ENCODE assay signal across 8 cellular contexts in genomic region chr17:74454197-74455024, GRCh38. TPM values are rescaled to one million over a fixed set of nuclear protein-coding genes. Genes with fewer than 3 reads are reported as not detected.
A peak's percentile ranks its signal among the peaks of the same experiment; 100 is the strongest.
DNase-seq lines count a peak whose midpoint lies in the region; ATAC-seq and TF ChIP-seq lines count a peak whose summit lies in the region.

No MANE protein-coding gene starts in this region.

- no peaks in the 10 kb centered on the region for H3K27me3 ChIP-seq in CD8-positive, alpha-beta memory T cell (ENCODE audit: insufficient read depth, low read length, poor library complexity, severe bottlenecking)
- peaks cover 3% of the 10 kb centered on the region for H3K27me3 ChIP-seq in effector memory CD4-positive, alpha-beta T cell (replicated peaks; ENCODE audit: control insufficient read depth, insufficient read depth, low read length, poor library complexity, severe bottlenecking)
- H3K27me3 ChIP-seq in mesendoderm (ENCODE audit: insufficient read depth, low read length, poor library complexity) (peaks cover 5% of the 10 kb centered on the region), testis (no peaks in the 10 kb centered on the region)

- WGBS in mesendoderm (ENCODE audit: extremely low coverage, insufficient coverage, low lambda C conversion rate), result no CpG with 5 or more reads among the region's 40 CpGs
- 12 to 30% methylated on average over 2 to 24 of the region's 40 CpGs for WGBS in testis, 2 donors

- peaks cover 35 to 63% (median 38%) of the 10 kb centered on the region in 3 donors for H3K4me1 Mint-ChIP-seq in CD8-positive, alpha-beta memory T cell

- no peak overlapping the region for H2AK5ac ChIP-seq in mesendoderm (ENCODE audit: low read length)

- no peak overlapping the region for H4K5ac ChIP-seq in mesendoderm (ENCODE audit: low read length)

- peaks cover 0 to 10% of the 10 kb centered on the region in 2 donors for H3K27me3 Mint-ChIP-seq in CD8-positive, alpha-beta memory T cell

- H3K9me3 Mint-ChIP-seq in CD8-positive, alpha-beta memory T cell, result no peaks in the 10 kb centered on the region

- peak overlapping the region; percentile 81 for H3K56ac ChIP-seq in mesendoderm (ENCODE audit: low read length)

- H3K27ac ChIP-seq in CD8-positive, alpha-beta memory T cell (ENCODE audit: low read depth, low read length), result peak overlapping the region; percentile 38
- H3K27ac ChIP-seq in effector memory CD4-positive, alpha-beta T cell (ENCODE audit: insufficient read depth, low read length, poor library complexity, severe bottlenecking), result no peak overlapping the region
- H3K27ac ChIP-seq in mesendoderm (ENCODE audit: low read depth, low read length), result no peak overlapping the region
- H3K27ac ChIP-seq in testis, result peak overlapping the region; percentile 84 to 89

- no peak overlapping the region for H2BK120ac ChIP-seq in mesendoderm (ENCODE audit: low read depth, low read length)

- H2BK5ac ChIP-seq in mesendoderm (ENCODE audit: low read length), result no peak overlapping the region

- no peak overlapping the region for H4K8ac ChIP-seq in mesendoderm (ENCODE audit: low read depth, low read length)

- H3K79me1 ChIP-seq in mesendoderm (ENCODE audit: low read length), result no peaks in the 10 kb centered on the region

- H3K9me3 ChIP-seq in CD8-positive, alpha-beta memory T cell (ENCODE audit: low read length), result no peaks in the 10 kb centered on the region
- H3K9me3 ChIP-seq in effector memory CD4-positive, alpha-beta T cell (ENCODE audit: control insufficient read depth, low read length), result no peaks in the 10 kb centered on the region
- H3K9me3 ChIP-seq in testis, result no peaks in the 10 kb centered on the region

- CTCF ChIA-PET in CD8-positive, alpha-beta memory T cell (lab: Charles Lee), result interaction anchor here (0.5 to 10.9 kb wide), 13 partner anchors 10 to 320 kb away, joined by 3 to 88 read pairs (median 5); no protein-coding TSS in a partner anchor

- peak overlapping the region; percentile 81 for H3K9ac ChIP-seq in mesendoderm (ENCODE audit: low read length)

- peak in 2 of 3 experiments; percentile 7 to 19 for TF ChIP-seq CTCF in testis (IDR thresholded peaks at IDR 0.05)

- H3K4me2 ChIP-seq in mesendoderm (ENCODE audit: low read length), result peak overlapping the region; percentile 86

- H3K4me1 ChIP-seq in CD8-positive, alpha-beta memory T cell (ENCODE audit: insufficient read depth, low read length), result peaks cover 26% of the 10 kb centered on the region
- H3K4me1 ChIP-seq in effector memory CD4-positive, alpha-beta T cell (ENCODE audit: control insufficient read depth, insufficient read depth, low read length, poor library complexity, severe bottlenecking), result peaks cover 32% of the 10 kb centered on the region
- peaks cover 7% of the 10 kb centered on the region for H3K4me1 ChIP-seq in mesendoderm (ENCODE audit: control insufficient read depth, low read depth, low read length)
- peaks cover 30% of the 10 kb centered on the region for H3K4me1 ChIP-seq in testis

- no peak overlapping the region for H3K18ac ChIP-seq in mesendoderm (ENCODE audit: low read length)

- peak overlapping the region; percentile 39 for H3K4me3 ChIP-seq in CD8-positive, alpha-beta memory T cell (ENCODE audit: low read length)
- peak overlapping the region; percentile 48 for H3K4me3 ChIP-seq in effector memory CD4-positive, alpha-beta T cell (ENCODE audit: insufficient read depth, low read depth, low read length, poor library complexity, severe bottlenecking)
- H3K4me3 ChIP-seq in mesendoderm (ENCODE audit: low read length) (no peak overlapping the region), testis (peak overlapping the region; percentile 13 to 50)

- no peak overlapping the region for H2BK15ac ChIP-seq in mesendoderm (replicated peaks; ENCODE audit: low read depth)

- intact Hi-C loops in testis (cut with DNase I; ENCODE audit: low total_unique reads), result no loop called here

- no peaks in the 10 kb centered on the region for H3K79me2 ChIP-seq in mesendoderm (ENCODE audit: control insufficient read depth, insufficient read depth, low read length)

- no peaks in the 10 kb centered on the region for H3K36me3 ChIP-seq in CD8-positive, alpha-beta memory T cell (ENCODE audit: insufficient read depth, low read length)
- H3K36me3 ChIP-seq in effector memory CD4-positive, alpha-beta T cell (ENCODE audit: control insufficient read depth, insufficient read depth, low read length), result no peaks in the 10 kb centered on the region
- H3K36me3 ChIP-seq in mesendoderm (ENCODE audit: control insufficient read depth, insufficient read depth, low read length), result no peaks in the 10 kb centered on the region
- no peaks in the 10 kb centered on the region for H3K36me3 ChIP-seq in testis (ENCODE audit: low read depth, missing control alignments)

- POLR2A ChIA-PET in CD8-positive, alpha-beta memory T cell (lab: Charles Lee), result no interaction called here

- no peak overlapping the region for H3K23ac ChIP-seq in mesendoderm (ENCODE audit: low read length)

- H3K4me3 Mint-ChIP-seq in CD8-positive, alpha-beta memory T cell, result peak overlapping the region in 5 of 7 donors; percentile 28 to 59 (median 41)

- no peak overlapping the region for H3K4ac ChIP-seq in mesendoderm (ENCODE audit: low read depth, low read length)

- DNase-seq in CD8-positive, alpha-beta memory T cell, result peak in 3 of 5 donors; percentile 51 to 61 (median 59)
- DNase-seq in RPMI7951 (ENCODE audit: low read depth) (peak; percentile 85), mesendoderm (peak; percentile 91), testis (no peak)
- DNase-seq in effector memory CD4-positive, alpha-beta T cell, result no peak
- DNase-seq in effector CD8-positive, alpha-beta T cell (lab: John Stamatoyannopoulos, UW), result no peak

- ATAC-seq in GM19324 (IDR thresholded peaks at IDR 0.05; ENCODE audit: low FRiP score, unreplicated experiment) (peak; percentile 9), HG03432 (IDR thresholded peaks at IDR 0.05; ENCODE audit: unreplicated experiment) (peak; percentile 42)

- H3K36me3 Mint-ChIP-seq in CD8-positive, alpha-beta memory T cell, result no peaks in the 10 kb centered on the region

- H3K27ac Mint-ChIP-seq in CD8-positive, alpha-beta memory T cell, result peak overlapping the region in 2 of 8 donors; percentile 29 to 58

- no peak for TF ChIP-seq POLR2A in testis (IDR thresholded peaks at IDR 0.05)

RNA-seq across cellular contexts. Expression of gene CD300A, which starts 12.0 kb away (rescaled TPM):
- 1 to 10 TPM; 3.1 to 3.8 TPM for total RNA-seq in CD8-positive, alpha-beta memory T cell
- 121 TPM for polyA plus RNA-seq in CD8-positive, alpha-beta memory T cell
- not detected in 2 replicates for total RNA-seq in RPMI7951 (2014; rRNA removed; shearing (Covaris generic))
- polyA plus RNA-seq in mesendoderm (2013, experiment 1 of 2), result 0.03 TPM
- polyA plus RNA-seq in mesendoderm (2013, experiment 2 of 2), result 0.03 TPM
- 1 to 10 TPM; 2.0 to 2.4 TPM for total RNA-seq in testis
- 3.7 TPM for polyA plus RNA-seq in testis (ENCODE audit: insufficient read depth, low read depth, low replicate concordance)

RNA-seq across cellular contexts. Expression of gene GPRC5C, which starts 22.5 kb away (rescaled TPM):
- under 1 TPM in 1 of 2 experiments, not detected in 1; 0.27 TPM for total RNA-seq in CD8-positive, alpha-beta memory T cell
- not detected for polyA plus RNA-seq in CD8-positive, alpha-beta memory T cell
- total RNA-seq in RPMI7951 (2014; rRNA removed; shearing (Covaris generic)), result 133 and 154 TPM in 2 replicates
- polyA plus RNA-seq in mesendoderm (2013, experiment 1 of 2), result 3.7 TPM
- 4.0 TPM for polyA plus RNA-seq in mesendoderm (2013, experiment 2 of 2)
- 10 to 100 TPM in 1 of 2 donors, 1 to 10 TPM in 1; 6.8 to 19.0 TPM for total RNA-seq in testis
- polyA plus RNA-seq in testis (ENCODE audit: insufficient read depth, low read depth, low replicate concordance), result 14.1 TPM

Comparison
In these comparisons a context has a peak if more than half of its experiments do, and no peak if none do; other contexts are left out.
1. DNase-seq: peak in CD8-positive, alpha-beta memory T cell (3 of 5), RPMI7951 (single experiment) and mesendoderm (single experiment); none in effector memory CD4-positive, alpha-beta T cell (0 of 3), testis (single experiment) and effector CD8-positive, alpha-beta T cell (single experiment).
2. H3K27ac ChIP-seq: peak in CD8-positive, alpha-beta memory T cell (single experiment) and testis (2 of 2); none in effector memory CD4-positive, alpha-beta T cell (single experiment) and mesendoderm (single experiment).
3. RNA of gene GPRC5C, which starts 22.5 kb away (total RNA-seq): 133 to 154 TPM in RPMI7951 and 6.8 to 19.0 TPM in testis; 0.27 TPM in CD8-positive, alpha-beta memory T cell; every median in the first group is over 4 times any median in the second.